In the genomic region with DNA sequence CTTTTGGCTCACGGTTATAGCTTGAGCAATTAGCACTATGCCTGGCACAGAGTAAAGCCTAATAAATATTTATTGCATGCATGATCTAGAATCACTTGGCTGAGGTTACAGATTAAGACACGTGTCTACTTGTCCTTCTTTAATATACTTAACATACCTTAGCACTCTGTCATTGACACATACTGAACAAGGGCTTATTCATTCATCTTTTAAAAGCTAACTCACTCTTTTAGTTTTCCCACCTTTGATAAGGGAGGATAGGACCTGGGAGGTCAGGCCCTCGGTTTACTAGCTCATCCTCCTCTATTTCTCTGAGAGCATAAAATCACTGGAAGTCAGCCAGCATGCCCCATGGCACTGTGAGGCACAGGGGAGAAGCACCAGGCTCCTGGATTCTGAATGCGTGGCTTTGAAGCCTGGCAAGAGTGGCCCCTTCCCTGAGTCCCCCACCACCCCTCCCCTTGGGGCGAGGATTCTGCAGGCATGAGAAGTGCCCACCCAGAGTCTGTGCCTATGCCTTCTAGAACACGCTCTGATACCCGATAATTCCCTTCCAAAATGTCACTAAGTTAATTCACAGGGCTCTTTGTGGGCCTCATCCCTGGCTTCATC, we compare ENCODE assay signal across 12 cellular contexts. TPM values are rescaled to one million over a fixed set of nuclear protein-coding genes. Genes with fewer than 3 reads are reported as not detected.
DNase-seq lines count a peak whose midpoint lies in the region; FAIRE-seq and TF ChIP-seq lines count a peak whose summit lies in the region.
"Had no signal": no experiment of that assay in that cellular context is flagged by ENCODE, and none has a peak within 500 bp of the region (broad histone marks: within the 10 kb centered on the region; RNA-seq: fewer than 3 reads in every experiment).

No MANE protein-coding gene starts in this region.

- FAIRE-seq in bronchial epithelial cell (lab: Jason Lieb, UNC) = no peak
- no peak for FAIRE-seq in kidney (lab: Jason Lieb, UNC)

- POLR2A ChIA-PET in A673 (lab: Charles Lee; ENCODE audit: low non-redundant PET) = no interaction called here

- H3K9ac ChIP-seq in kidney (ENCODE audit: low read length in 2 of 2) = no peak overlapping the region

- peaks cover 27% of the 10 kb centered on the region for H3K4me1 ChIP-seq in A673 (ENCODE audit: insufficient read depth, low read length, poor library complexity, severe bottlenecking)
- H3K4me1 ChIP-seq in mesodermal cell (ENCODE audit: control insufficient read depth, insufficient read depth, low read length, poor library complexity, severe bottlenecking) = peaks cover 16% of the 10 kb centered on the region
- H3K4me1 ChIP-seq in kidney (ENCODE audit: control insufficient read depth in 1 of 2, insufficient read depth in 1 of 2, low read depth in 1 of 2, low read length in 2 of 2) = peaks cover 3 to 10% of the 10 kb centered on the region in 2 donors
- H3K4me1 ChIP-seq: colonic mucosa had no signal

- CTCF ChIA-PET in A673 (lab: Charles Lee) = no interaction called here

- no peaks in the 10 kb centered on the region for H3K9me3 ChIP-seq in A673 (ENCODE audit: low read depth, low read length, poor library complexity, severe bottlenecking)
- H3K9me3 ChIP-seq in mesodermal cell (ENCODE audit: control insufficient read depth, low read length) = no peaks in the 10 kb centered on the region
- no peaks in the 10 kb centered on the region for H3K9me3 ChIP-seq in kidney (ENCODE audit: control insufficient read depth in 1 of 2, low read length in 2 of 2)
- H3K9me3 ChIP-seq: colonic mucosa had no signal

- no TSS peak for BruUV-seq in A673 (replicated peaks; lab: Mats Ljungman, UMichigan)

- DNase-seq in A673 (ENCODE audit: low spot score) (no peak), bronchial epithelial cell (ENCODE audit: low read depth) (peak; percentile 94), kidney (no peak), NCI-H524 (lab: John Stamatoyannopoulos, UW) (no peak), AG08396 (ENCODE audit: low spot score) (no peak)
- DNase-seq: activated naive CD8-positive, alpha-beta T cell treated with anti-CD3 and anti-CD28 coated beads for 36 hours; colonic mucosa; islet precursor cell; NCI-H2107; occipital lobe; WERI-Rb-1 had no signal

- H3K27ac ChIP-seq in A673 (ENCODE audit: low read depth, low read length, poor library complexity, severe bottlenecking) = peak overlapping the region; percentile 94
- peak overlapping the region; percentile 100 for H3K27ac ChIP-seq in mesodermal cell (ENCODE audit: low read depth, low read length, severe bottlenecking)
- H3K27ac ChIP-seq in kidney (ENCODE audit: low read depth in 2 of 2, low read length in 2 of 2) = no peak overlapping the region
- H3K27ac ChIP-seq: WERI-Rb-1 had no signal

- no peaks in the 10 kb centered on the region for H3K27me3 ChIP-seq in A673 (replicated peaks; ENCODE audit: insufficient read depth, low read depth, low read length, poor library complexity)
- no peaks in the 10 kb centered on the region for H3K27me3 ChIP-seq in bronchial epithelial cell (ENCODE audit: control insufficient read depth, insufficient read depth, low read length)
- H3K27me3 ChIP-seq: colonic mucosa had no signal

- intact Hi-C loops in A673 (cut with micrococcal nuclease; ENCODE audit: unreplicated experiment) (no loop called here), kidney (cut with DNase I) (no loop called here)

- TF ChIP-seq CTCF in A673 (conservative IDR thresholded peaks at IDR 0.05; ENCODE audit: low read depth, low read length) (no peak), bronchial epithelial cell (IDR thresholded peaks at IDR 0.05; ENCODE audit: insufficient read depth, low read length, severe bottlenecking) (no peak), kidney (IDR thresholded peaks at IDR 0.05; ENCODE audit: borderline replicate concordance, extremely low read depth, insufficient read depth) (no peak)

- H3K4me3 ChIP-seq in A673 (ENCODE audit: low read depth, low read length, poor library complexity, severe bottlenecking) (no peak overlapping the region), bronchial epithelial cell (ENCODE audit: low read depth, low read length) (no peak overlapping the region), mesodermal cell (ENCODE audit: extremely low read depth, insufficient read depth, low read length, poor library complexity, severe bottlenecking) (no peak overlapping the region), kidney (ENCODE audit: low read length in 2 of 2) (no peak overlapping the region)
- H3K4me3 ChIP-seq: colonic mucosa had no signal

- no peaks in the 10 kb centered on the region for H3K36me3 ChIP-seq in A673 (ENCODE audit: insufficient read depth, low read length, poor library complexity, severe bottlenecking)
- no peaks in the 10 kb centered on the region for H3K36me3 ChIP-seq in bronchial epithelial cell (ENCODE audit: control insufficient read depth, insufficient read depth, low read length)
- H3K36me3 ChIP-seq in mesodermal cell (ENCODE audit: control insufficient read depth, insufficient read depth, low read length) = no peaks in the 10 kb centered on the region
- H3K36me3 ChIP-seq in kidney (ENCODE audit: control insufficient read depth in 1 of 2, insufficient read depth in 2 of 2, low read length in 2 of 2) = no peaks in the 10 kb centered on the region
- H3K36me3 ChIP-seq: colonic mucosa, WERI-Rb-1 had no signal

- WGBS in mesodermal cell (ENCODE audit: insufficient coverage in 2 of 2), 2 experiments = 94 to 100% methylated on average over 5 of the region's 7 CpGs

RNA-seq across cellular contexts. Expression of a gene that starts 11.2 kb away (rescaled TPM):
- total RNA-seq in A673 (2021) (38.0 and 39.6 TPM in 2 replicates), bronchial epithelial cell (9.7 and 11.1 TPM in 2 replicates), kidney (16.4 TPM)
- polyA plus RNA-seq in mesodermal cell (2013, experiment 1 of 2) = 38.0 TPM
- 36.6 TPM for polyA plus RNA-seq in mesodermal cell (2013, experiment 2 of 2)
- polyA plus RNA-seq in kidney (ENCODE audit: insufficient read depth, low read depth, low replicate concordance) = 12.8 TPM

RNA-seq across cellular contexts. Expression of a gene that starts 16.8 kb away (rescaled TPM):
- total RNA-seq in A673 (2021) = 41.0 and 51.0 TPM in 2 replicates
- 0.90 and 3.4 TPM in 2 replicates for total RNA-seq in bronchial epithelial cell
- 42.8 TPM for polyA plus RNA-seq in mesodermal cell (2013, experiment 1 of 2)
- 40.6 TPM for polyA plus RNA-seq in mesodermal cell (2013, experiment 2 of 2)
- 12.7 TPM for total RNA-seq in kidney
- 11.3 TPM for polyA plus RNA-seq in kidney (ENCODE audit: insufficient read depth, low read depth, low replicate concordance)

RNA-seq across cellular contexts. Expression of a gene that starts 18.0 kb away (rescaled TPM):
- total RNA-seq in A673 (2021) = 21.7 and 26.3 TPM in 2 replicates
- total RNA-seq in bronchial epithelial cell = 0.64 and 0.79 TPM in 2 replicates
- 38.1 TPM for polyA plus RNA-seq in mesodermal cell (2013, experiment 1 of 2)
- 33.5 TPM for polyA plus RNA-seq in mesodermal cell (2013, experiment 2 of 2)
- 9.4 TPM for total RNA-seq in kidney
- 12.5 TPM for polyA plus RNA-seq in kidney (ENCODE audit: insufficient read depth, low read depth, low replicate concordance)

RNA-seq across cellular contexts. Expression of a gene that starts 38.4 kb away (rescaled TPM):
- 43.4 and 55.4 TPM in 2 replicates for total RNA-seq in A673 (2021)
- total RNA-seq in bronchial epithelial cell = 2.1 and 4.4 TPM in 2 replicates
- polyA plus RNA-seq in mesodermal cell (2013, experiment 1 of 2) = 53.5 TPM
- polyA plus RNA-seq in mesodermal cell (2013, experiment 2 of 2) = 44.3 TPM
- 48.1 TPM for total RNA-seq in kidney
- 50.0 TPM for polyA plus RNA-seq in kidney (ENCODE audit: insufficient read depth, low read depth, low replicate concordance)

RNA-seq across cellular contexts. Expression of a gene that starts 51.0 kb away (rescaled TPM):
- not detected in 2 replicates for total RNA-seq in A673 (2021)
- total RNA-seq in bronchial epithelial cell = not detected in 2 replicates
- polyA plus RNA-seq in mesodermal cell (2013, experiment 1 of 2) = not detected
- polyA plus RNA-seq in mesodermal cell (2013, experiment 2 of 2) = not detected
- not detected for total RNA-seq in kidney
- polyA plus RNA-seq in kidney (ENCODE audit: insufficient read depth, low read depth, low replicate concordance) = 0.24 TPM
- total RNA-seq: activated naive CD8-positive, alpha-beta T cell treated with anti-CD3 and anti-CD28 coated beads for 36 hours; colonic mucosa; occipital lobe had no signal

Comparison
In these comparisons a context has a peak if more than half of its experiments do, and no peak if none do; other contexts are left out.
1. H3K27ac ChIP-seq: peak in A673 (single experiment) and mesodermal cell (single experiment); none in kidney (0 of 2).